ENCODE assay signal across 9 cellular contexts in genomic region chrX:46979340-46979739, GRCh38.
A peak's percentile ranks its signal among the peaks of the same experiment; 100 is the strongest.
DNase-seq lines count a peak whose midpoint lies in the region; ATAC-seq and TF ChIP-seq lines count a peak whose summit lies in the region.
"Had no signal": no experiment of that assay in that cellular context is flagged by ENCODE, and none has a peak within 500 bp of the region (broad histone marks: within the 10 kb centered on the region; RNA-seq: fewer than 3 reads in every experiment).

No MANE protein-coding gene starts in this region.

- H3K4me2 ChIP-seq in HCT116 (ENCODE audit: low read length), result peak overlapping the region; percentile 74
- H3K4me2 ChIP-seq in OCI-LY7 (ENCODE audit: low read length), result no peak overlapping the region

- no peak for TF ChIP-seq RAD21 in HCT116 (IDR thresholded peaks at IDR 0.05; ENCODE audit: low read depth)

- H3K4me1 ChIP-seq in HCT116 (ENCODE audit: control insufficient read depth in 1 of 2, insufficient read depth in 2 of 2, low read length in 2 of 2) (peaks cover 7 to 16% of the 10 kb centered on the region in 2 experiments), OCI-LY7 (ENCODE audit: insufficient read depth, low read length, poor library complexity, severe bottlenecking) (no peaks in the 10 kb centered on the region)

- intact Hi-C loops in HCT116 (cut with micrococcal nuclease) (loop anchor here (2.0 kb wide), 1 partner anchor 67 kb away; the partner anchor contains the start of gene JADE3), OCI-LY7 (cut with micrococcal nuclease; ENCODE audit: unreplicated experiment) (no loop called here)

- H3K27me3 ChIP-seq in HCT116 (ENCODE audit: insufficient read depth, low read length), result no peaks in the 10 kb centered on the region

- H3K36me3 ChIP-seq in HCT116 (ENCODE audit: control insufficient read depth in 1 of 2, insufficient read depth in 2 of 2, low read length in 2 of 2) (no peaks in the 10 kb centered on the region), OCI-LY7 (ENCODE audit: insufficient read depth, low read length) (no peaks in the 10 kb centered on the region)

- H3K4me3 ChIP-seq in HCT116 (replicated peaks in 1 of 2; ENCODE audit: low read depth in 1 of 2, low read length in 2 of 2), result peak overlapping the region in 1 of 2 experiments; percentile 37; a peak in 2 of 4 replicates
- no peak overlapping the region for H3K4me3 ChIP-seq in fibroblast of mammary gland (ENCODE audit: control insufficient read depth, low read depth, low read length)
- H3K4me3 ChIP-seq in OCI-LY7 (ENCODE audit: low read depth, low read length, poor library complexity, severe bottlenecking), result no peak overlapping the region

- H3K9me2 ChIP-seq in HCT116 (ENCODE audit: insufficient read depth) (no peaks in the 10 kb centered on the region), OCI-LY7 (ENCODE audit: insufficient read depth, low read length) (no peaks in the 10 kb centered on the region)

- in situ Hi-C loops in SK-MEL-5 (cut with HindIII; ENCODE audit: low pct_unique_long_range_greater_than_20kb, low sequenced_read_pairs), result no loop called here

- H3K27ac ChIP-seq in HCT116 (ENCODE audit: low read depth, low read length) (peak overlapping the region; percentile 76), OCI-LY7 (ENCODE audit: low read depth, low read length, poor library complexity, severe bottlenecking) (no peak overlapping the region)
- H3K27ac ChIP-seq: epithelial cell of prostate had no signal

- BruUV-seq in HCT116 (replicated peaks; lab: Mats Ljungman, UMichigan), result no TSS peak
- no TSS peak for BruUV-seq in OCI-LY7 (replicated peaks; lab: Mats Ljungman, UMichigan)

- no peaks in the 10 kb centered on the region for H3K79me2 ChIP-seq in HCT116 (ENCODE audit: insufficient read depth, low read length)
- no peaks in the 10 kb centered on the region for H3K79me2 ChIP-seq in OCI-LY7 (ENCODE audit: insufficient read depth, low read depth, low read length)

- H2AFZ ChIP-seq in HCT116 (ENCODE audit: low read depth, low read length, poor library complexity, severe bottlenecking) (no peak overlapping the region), OCI-LY7 (ENCODE audit: low read length) (no peak overlapping the region)

- H3K9me3 ChIP-seq in HCT116 (ENCODE audit: control insufficient read depth in 1 of 2, insufficient read depth in 1 of 2, low read depth in 1 of 2, low read length in 2 of 2) (no peaks in the 10 kb centered on the region), OCI-LY7 (ENCODE audit: low read length) (no peaks in the 10 kb centered on the region)

- H3K9ac ChIP-seq in HCT116 (ENCODE audit: low read length), result peak overlapping the region; percentile 41

- RAD21 ChIA-PET in HCT116 (lab: Charles Lee; ENCODE audit: low non-redundant PET in 1 of 2, low total read pairs in 2 of 2, uncharacterized antibody in 2 of 2, unreplicated experiment in 2 of 2), result no interaction called here

- DNase-seq in HCT116 (ENCODE audit: low read depth, low spot score) (peak; percentile 13), SK-MEL-5 (ENCODE audit: low read depth, low spot score) (peak; percentile 44), fibroblast of mammary gland (ENCODE audit: low read depth) (peak; percentile 78), stromal cell of bone marrow (ENCODE audit: low read depth) (peak; percentile 58), OCI-LY7 (ENCODE audit: low spot score) (no peak), NCI-H1694 (lab: John Stamatoyannopoulos, UW) (no peak)
- DNase-seq: DMS153 had no signal

- POLR2A ChIA-PET in HCT116 (lab: Charles Lee), result no interaction called here
- POLR2A ChIA-PET in OCI-LY7 (lab: Charles Lee), result no interaction called here

- TF ChIP-seq POLR2A in HCT116 (IDR thresholded peaks at IDR 0.05; ENCODE audit: borderline replicate concordance, extremely low read depth, insufficient read depth, insufficient read length), result no peak

- ATAC-seq in HCT116 (0 out of 2 replicates have a peak, but pooled peaks have one; percentile 41), GM18517 (IDR thresholded peaks at IDR 0.05; ENCODE audit: unreplicated experiment) (no peak)

- TF ChIP-seq CTCF in HCT116 (IDR thresholded peaks at IDR 0.05 in 2 of 3, conservative IDR thresholded peaks at IDR 0.05 in 1 of 3; ENCODE audit: borderline replicate concordance in 1 of 3, insufficient read depth in 1 of 3, low read depth in 2 of 3, low read length in 2 of 3) (no peak), fibroblast of mammary gland (conservative IDR thresholded peaks at IDR 0.05; ENCODE audit: control insufficient read depth, insufficient read depth, low read depth, low read length) (no peak), OCI-LY7 (conservative IDR thresholded peaks at IDR 0.05; ENCODE audit: low read length) (no peak)

- H4K20me1 ChIP-seq in HCT116 (ENCODE audit: insufficient read depth) (no peaks in the 10 kb centered on the region), OCI-LY7 (ENCODE audit: insufficient read depth, low read length) (no peaks in the 10 kb centered on the region)

- CTCF ChIA-PET in HCT116 (lab: Charles Lee), result no interaction called here
- CTCF ChIA-PET in OCI-LY7 (lab: Charles Lee; ENCODE audit: unreplicated experiment), result no interaction called here

TF ChIP-seq in HCT116, 20 proteins besides CTCF, POLR2A, EP300 and RAD21:
- TF ChIP-seq ZFX (IDR thresholded peaks at IDR 0.05) (no peak), CEBPB (IDR thresholded peaks at IDR 0.05; ENCODE audit: low read depth) (no peak), FOSL1 (IDR thresholded peaks at IDR 0.05; ENCODE audit: low read depth) (peak; percentile 53; the same call in 1 of the 2 replicates), YY1 (IDR thresholded peaks at IDR 0.05; ENCODE audit: extremely low read depth, insufficient replicate concordance, low read depth, low read length) (no peak), ATF3 (IDR thresholded peaks at IDR 0.05) (no peak), ELF1 (IDR thresholded peaks at IDR 0.05; ENCODE audit: borderline replicate concordance, low read depth) (no peak), JUND (IDR thresholded peaks at IDR 0.05) (peak; percentile 44)
- TF ChIP-seq, protein P1, sequence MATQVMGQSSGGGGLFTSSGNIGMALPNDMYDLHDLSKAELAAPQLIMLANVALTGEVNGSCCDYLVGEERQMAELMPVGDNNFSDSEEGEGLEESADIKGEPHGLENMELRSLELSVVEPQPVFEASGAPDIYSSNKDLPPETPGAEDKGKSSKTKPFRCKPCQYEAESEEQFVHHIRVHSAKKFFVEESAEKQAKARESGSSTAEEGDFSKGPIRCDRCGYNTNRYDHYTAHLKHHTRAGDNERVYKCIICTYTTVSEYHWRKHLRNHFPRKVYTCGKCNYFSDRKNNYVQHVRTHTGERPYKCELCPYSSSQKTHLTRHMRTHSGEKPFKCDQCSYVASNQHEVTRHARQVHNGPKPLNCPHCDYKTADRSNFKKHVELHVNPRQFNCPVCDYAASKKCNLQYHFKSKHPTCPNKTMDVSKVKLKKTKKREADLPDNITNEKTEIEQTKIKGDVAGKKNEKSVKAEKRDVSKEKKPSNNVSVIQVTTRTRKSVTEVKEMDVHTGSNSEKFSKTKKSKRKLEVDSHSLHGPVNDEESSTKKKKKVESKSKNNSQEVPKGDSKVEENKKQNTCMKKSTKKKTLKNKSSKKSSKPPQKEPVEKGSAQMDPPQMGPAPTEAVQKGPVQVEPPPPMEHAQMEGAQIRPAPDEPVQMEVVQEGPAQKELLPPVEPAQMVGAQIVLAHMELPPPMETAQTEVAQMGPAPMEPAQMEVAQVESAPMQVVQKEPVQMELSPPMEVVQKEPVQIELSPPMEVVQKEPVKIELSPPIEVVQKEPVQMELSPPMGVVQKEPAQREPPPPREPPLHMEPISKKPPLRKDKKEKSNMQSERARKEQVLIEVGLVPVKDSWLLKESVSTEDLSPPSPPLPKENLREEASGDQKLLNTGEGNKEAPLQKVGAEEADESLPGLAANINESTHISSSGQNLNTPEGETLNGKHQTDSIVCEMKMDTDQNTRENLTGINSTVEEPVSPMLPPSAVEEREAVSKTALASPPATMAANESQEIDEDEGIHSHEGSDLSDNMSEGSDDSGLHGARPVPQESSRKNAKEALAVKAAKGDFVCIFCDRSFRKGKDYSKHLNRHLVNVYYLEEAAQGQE (IDR thresholded peaks at IDR 0.05; ENCODE audit: low read depth), result no peak

Comparison
In these comparisons a context has a peak if more than half of its experiments do, and no peak if none do; other contexts are left out.
1. DNase-seq: peak in HCT116 (single experiment), SK-MEL-5 (single experiment), fibroblast of mammary gland (single experiment) and stromal cell of bone marrow (single experiment); none in OCI-LY7 (single experiment) and NCI-H1694 (single experiment).